ENCODE assay signal across 10 cellular contexts in genomic region chr7:158355456-158356065, GRCh38.
DNase-seq lines count a peak whose midpoint lies in the region; ATAC-seq, FAIRE-seq and TF ChIP-seq lines count a peak whose summit lies in the region.
"Had no signal": no experiment of that assay in that cellular context is flagged by ENCODE, and none has a peak within 500 bp of the region (broad histone marks: within the 10 kb centered on the region; RNA-seq: fewer than 3 reads in every experiment).

No MANE protein-coding gene starts in this region.

- CTCF ChIA-PET in WTC11 (lab: Charles Lee): interaction anchor here (0.7 to 2.8 kb wide), 10 partner anchors 28 to 59 kb away, joined by 3 to 10 read pairs (median 4); no protein-coding TSS in a partner anchor

- peaks cover 14% of the 10 kb centered on the region for H3K36me3 Mint-ChIP-seq in WTC11

- DNase-seq in NCI-H1092 treated with DMSO at 0.1 percent for 48 hours (lab: John Stamatoyannopoulos, UW): peak; percentile 13
- no peak for DNase-seq in NCI-H1092 (lab: John Stamatoyannopoulos, UW)
- DNase-seq in WTC11 (ENCODE audit: low spot score): peak; percentile 61
- DNase-seq in activated CD4-positive, alpha-beta T cell treated with anti-CD3 and anti-CD28 coated beads for 1 hour: no peak
- DNase-seq in RCC 7860 (ENCODE audit: low spot score): no peak
- DNase-seq: immature natural killer cell had no signal

- H3K9me3 Mint-ChIP-seq in WTC11: peaks cover 16% of the 10 kb centered on the region

- H3K4me2 ChIP-seq in neural cell (ENCODE audit: low read length): no peak overlapping the region

- H3K36me3 ChIP-seq in neural cell (ENCODE audit: insufficient read depth, low read length): no peaks in the 10 kb centered on the region
- H3K36me3 ChIP-seq: neutrophil had no signal

- no peak overlapping the region for H3K4me3 Mint-ChIP-seq in WTC11
- H3K4me3 Mint-ChIP-seq: immature natural killer cell had no signal

- peak; percentile 10; the same call in 1 of the 2 replicates for TF ChIP-seq RAD21 in Ishikawa (IDR thresholded peaks at IDR 0.05; ENCODE audit: low read depth)
- peak; percentile 28 for TF ChIP-seq RAD21 in neural cell (conservative IDR thresholded peaks at IDR 0.05)

- H3K9me2 ChIP-seq in neural cell (ENCODE audit: insufficient read depth, low read length): no peaks in the 10 kb centered on the region

- peaks cover 26% of the 10 kb centered on the region for H3K4me1 Mint-ChIP-seq in WTC11
- H3K4me1 Mint-ChIP-seq: immature natural killer cell had no signal

- no peak overlapping the region for H2AFZ ChIP-seq in neural cell (ENCODE audit: low read depth, low read length)

- FAIRE-seq in RCC 7860 (lab: Jason Lieb, UNC): no peak

- no peaks in the 10 kb centered on the region for H4K20me1 ChIP-seq in neural cell (ENCODE audit: insufficient read depth)

- POLR2A ChIA-PET in WTC11 (lab: Charles Lee): no interaction called here

- H3K4me3 ChIP-seq in neural cell (ENCODE audit: low read length): no peak overlapping the region

- H3K27ac ChIP-seq in neural cell (ENCODE audit: low read length): no peak overlapping the region
- H3K27ac ChIP-seq: neutrophil had no signal

- no peaks in the 10 kb centered on the region for H3K9me3 ChIP-seq in neural cell (ENCODE audit: low read length)
- H3K9me3 ChIP-seq: neutrophil had no signal

- no peaks in the 10 kb centered on the region for H3K79me2 ChIP-seq in neural cell (replicated peaks; ENCODE audit: insufficient read depth, low read length)

- no peak overlapping the region for H3K9ac ChIP-seq in neural cell (ENCODE audit: low read length)

- peaks cover 10% of the 10 kb centered on the region for H3K27me3 ChIP-seq in neural cell (ENCODE audit: insufficient read depth, low read depth, low read length)
- H3K27me3 ChIP-seq: neutrophil had no signal

- ATAC-seq in WTC11: peak; percentile 85
- no peak for ATAC-seq in GM21447 (IDR thresholded peaks at IDR 0.05; ENCODE audit: unreplicated experiment)

- no peak for TF ChIP-seq EP300 in Ishikawa (IDR thresholded peaks at IDR 0.05; ENCODE audit: borderline replicate concordance)
- no peak for TF ChIP-seq EP300 in neural cell (conservative IDR thresholded peaks at IDR 0.05; ENCODE audit: poor library complexity, severe bottlenecking)

- TF ChIP-seq CTCF in WTC11 (IDR thresholded peaks at IDR 0.05): peak; percentile 32; the same call in 1 of the 2 replicates
- peak; percentile 42 for TF ChIP-seq CTCF in neural cell (IDR thresholded peaks at IDR 0.05; ENCODE audit: poor library complexity, severe bottlenecking)

- no peaks in the 10 kb centered on the region for H3F3A ChIP-seq in neural cell (ENCODE audit: insufficient read depth, low read length, poor library complexity, severe bottlenecking)

- peaks cover 42% of the 10 kb centered on the region for H3K27me3 Mint-ChIP-seq in WTC11 (ENCODE audit: low read depth)

- no peak overlapping the region for H3K27ac Mint-ChIP-seq in WTC11
- H3K27ac Mint-ChIP-seq: immature natural killer cell had no signal

TF ChIP-seq in Ishikawa, 13 proteins besides CTCF, POLR2A, EP300 and RAD21 (continues in another document):
- TF ChIP-seq USF1 (IDR thresholded peaks at IDR 0.05) (no peak), YY1 (IDR thresholded peaks at IDR 0.05; ENCODE audit: low read depth) (no peak), TCF12 (IDR thresholded peaks at IDR 0.05; ENCODE audit: low read depth) (no peak), ZBTB7A (IDR thresholded peaks at IDR 0.05; ENCODE audit: low read depth) (no peak), FOXM1 (IDR thresholded peaks at IDR 0.05; ENCODE audit: borderline replicate concordance, low read depth) (no peak), TAF1 (IDR thresholded peaks at IDR 0.05; ENCODE audit: low read depth) (no peak), MAX (IDR thresholded peaks at IDR 0.05) (no peak), NFIC (IDR thresholded peaks at IDR 0.05) (no peak), CEBPB (IDR thresholded peaks at IDR 0.05) (no peak), TEAD4 (IDR thresholded peaks at IDR 0.05) (no peak), EGR1 (IDR thresholded peaks at IDR 0.05) (no peak), CREB1 (IDR thresholded peaks at IDR 0.05; ENCODE audit: low read depth) (no peak)

TF ChIP-seq in WTC11, 78 proteins besides CTCF, POLR2A, EP300 and RAD21:
- TF ChIP-seq USF2 (CRISPR knock-in tag; IDR thresholded peaks at IDR 0.05): no peak

TF ChIP-seq in neural cell, 6 proteins besides CTCF, POLR2A, EP300 and RAD21:
- TF ChIP-seq POLR2AphosphoS5 (IDR thresholded peaks at IDR 0.05) (no peak), SMC3 (conservative IDR thresholded peaks at IDR 0.05; ENCODE audit: poor library complexity) (peak; percentile 43)

Comparison
In these comparisons a context has a peak if more than half of its experiments do, and no peak if none do; other contexts are left out.
1. DNase-seq: peak in NCI-H1092 treated with DMSO at 0.1 percent for 48 hours (single experiment) and WTC11 (single experiment); none in NCI-H1092 (single experiment), activated CD4-positive, alpha-beta T cell treated with anti-CD3 and anti-CD28 coated beads for 1 hour (single experiment) and RCC 7860 (single experiment).